Comparison of ENCODE assay signal across 25 cellular contexts in genomic region chrX:19688426-19688825, GRCh38.
"Had no signal": no experiment of that assay in that cellular context is flagged by ENCODE, and none has a peak within 500 bp of the region (broad histone marks: within the 10 kb centered on the region; RNA-seq: fewer than 3 reads in every experiment).

No MANE protein-coding gene starts in this region.

- H3K27ac Mint-ChIP-seq: mesothelial cell of epicardium; stimulated activated naive B cell treated with anti-CD40 and anti-IgM and Interleukin-4, amounts not matched to agents 10 μg/mL and 1 μg/mL and 100 μg/mL, for 72 hours had no signal

- H3K9me3 ChIP-seq: left ventricle myocardium inferior, pancreas, prostate gland, stomach, thoracic aorta, tibial artery, upper lobe of right lung had no signal

- H3K9me3 Mint-ChIP-seq: natural killer cell treated with Interleukin-12 subunit alpha and Interleukin-12 subunit beta and Interleukin-15 and Interleukin-18, amount 100 ng/mL, for 72 hours; stimulated activated naive B cell treated with anti-CD40 and anti-IgM and Interleukin-4, amounts not matched to agents 10 μg/mL and 1 μg/mL and 100 μg/mL, for 72 hours had no signal

- H3K4me1 Mint-ChIP-seq: mesothelial cell of epicardium had no signal

- H3K27me3 ChIP-seq: pancreas, tibial artery, upper lobe of right lung had no signal

- ATAC-seq: natural killer cell treated with Interleukin-12 subunit alpha and Interleukin-12 subunit beta and Interleukin-15 and Interleukin-18, amount 100 ng/mL, for 72 hours; pancreas; right cardiac atrium; sciatic nerve; stimulated activated naive CD8-positive, alpha-beta T cell treated with anti-CD3 and anti-CD28 coated beads, Interleukin-15, Interleukin-2, amounts not matched to agents 100 U/mL and 50 U/mL, for 24 hours; upper lobe of right lung had no signal

- H3K36me3 Mint-ChIP-seq: mesothelial cell of epicardium; natural killer cell treated with Interleukin-12 subunit alpha and Interleukin-12 subunit beta and Interleukin-15 and Interleukin-18, amount 100 ng/mL, for 72 hours had no signal

- H3K4me3 Mint-ChIP-seq: mesothelial cell of epicardium; naive B cell; natural killer cell treated with Interleukin-12 subunit alpha and Interleukin-12 subunit beta and Interleukin-15 and Interleukin-18, amount 100 ng/mL, for 72 hours; stimulated activated naive B cell treated with anti-CD40 and anti-IgM and Interleukin-4, amounts not matched to agents 10 μg/mL and 1 μg/mL and 100 μg/mL, for 72 hours had no signal

- H3K4me1 ChIP-seq: left ventricle myocardium inferior, pancreas, prostate gland, upper lobe of right lung had no signal

- H3K4me3 ChIP-seq: left ventricle myocardium inferior, lung, pancreas, prostate gland, skin epidermis, stomach, thoracic aorta, tibial artery, upper lobe of right lung had no signal

- H3K27ac ChIP-seq: left ventricle myocardium inferior, pancreas, prostate gland, skin epidermis, stomach, thoracic aorta, tibial artery, upper lobe of right lung had no signal

- H3K36me3 ChIP-seq: left ventricle myocardium inferior, pancreas, prostate gland, stomach, thoracic aorta, tibial artery, upper lobe of right lung had no signal

- DNase-seq: islet precursor cell; left ventricle myocardium inferior; mesendoderm; pancreas; posterior cingulate gyrus; retina; right cardiac atrium; stimulated activated CD4-positive, alpha-beta T cell treated with anti-CD3 and anti-CD28 coated beads, Interleukin-12 subunit alpha, Interleukin-12 subunit beta, amount 100 ng/mL, for 4 hours; stimulated activated CD4-positive, alpha-beta T cell treated with anti-CD3 and anti-CD28 coated beads, Interleukin-15, amount 100 ng/mL, for 24 hours; stimulated activated CD4-positive, alpha-beta T cell treated with anti-CD3 and anti-CD28 coated beads, Interleukin-2, amount 100 ng/mL, for 24 hours; stimulated activated CD4-positive, alpha-beta T cell treated with anti-CD3 and anti-CD28 coated beads, Interleukin-4, amount 100 ng/mL, for 1 hour; stimulated activated naive B cell treated with anti-CD40 and anti-IgM and Interleukin-4, amounts not matched to agents 10 μg/mL and 1 μg/mL and 100 μg/mL, for 72 hours; stimulated activated naive CD8-positive, alpha-beta T cell treated with anti-CD3 and anti-CD28 coated beads, Interleukin-15, Interleukin-2, amounts not matched to agents 100 U/mL and 50 U/mL, for 24 hours; stomach; tibial artery; trophoblast cell; upper lobe of right lung had no signal

- H3K27me3 Mint-ChIP-seq: naive B cell; stimulated activated naive B cell treated with anti-CD40 and anti-IgM and Interleukin-4, amounts not matched to agents 10 μg/mL and 1 μg/mL and 100 μg/mL, for 72 hours had no signal
